Comparison of ENCODE assay signal across 8 cellular contexts in genomic region chr15:98421419-98422085, GRCh38.
A peak's percentile ranks its signal among the peaks of the same experiment; 100 is the strongest.
DNase-seq lines count a peak whose midpoint lies in the region; ATAC-seq and TF ChIP-seq lines count a peak whose summit lies in the region.

No MANE protein-coding gene starts in this region.

- H3K36me3 Mint-ChIP-seq in activated T-cell treated with anti-CD3 and anti-CD28 coated beads, Interleukin-2, amount 50 U/mL, for 72 hours (ENCODE audit: insufficient read depth in 2 of 2) = no peaks in the 10 kb centered on the region
- no peaks in the 10 kb centered on the region for H3K36me3 Mint-ChIP-seq in nephron progenitor cell (ENCODE audit: low read depth)

- peaks cover 58% of the 10 kb centered on the region for H3K27me3 Mint-ChIP-seq in activated T-cell treated with anti-CD3 and anti-CD28 coated beads, Interleukin-2, amount 50 U/mL, for 72 hours (ENCODE audit: low read depth)
- H3K27me3 Mint-ChIP-seq in nephron progenitor cell (ENCODE audit: low read depth, poor library complexity) = peaks cover 58% of the 10 kb centered on the region

- H3K27ac Mint-ChIP-seq in activated T-cell treated with anti-CD3 and anti-CD28 coated beads, Interleukin-2, amount 50 U/mL, for 72 hours = no peak overlapping the region
- no peak overlapping the region for H3K27ac Mint-ChIP-seq in nephron progenitor cell

- peaks cover 4 to 33% (median 26%) of the 10 kb centered on the region in 5 donors for H3K27me3 ChIP-seq in subcutaneous abdominal adipose tissue (ENCODE audit: control insufficient read depth in 5 of 5, insufficient read depth in 4 of 5, low read length in 5 of 5)

- H3K9ac ChIP-seq in subcutaneous abdominal adipose tissue (ENCODE audit: low read length in 5 of 5) = peak overlapping the region in 2 of 5 donors; percentile 39 to 41

- no peak overlapping the region for H3K27ac ChIP-seq in subcutaneous abdominal adipose tissue (ENCODE audit: low read depth, low read length)

- in situ Hi-C loops in GM13977 (cut with MboI; ENCODE audit: low pct_unique_long_range_greater_than_20kb, low sequenced_read_pairs, unreplicated experiment) = loop anchor here (10.0 to 25.0 kb wide), 2 partner anchors 117 to 509 kb away; no protein-coding TSS in a partner anchor

- peak; percentile 70 for ATAC-seq in HG03039 (IDR thresholded peaks at IDR 0.05; ENCODE audit: unreplicated experiment)
- peak; percentile 76 to 83 for ATAC-seq in activated T-cell treated with anti-CD3 and anti-CD28 coated beads, Interleukin-2, amount 50 U/mL, for 72 hours (replicated peaks in 1 of 2)

- H3K4me1 Mint-ChIP-seq in activated T-cell treated with anti-CD3 and anti-CD28 coated beads, Interleukin-2, amount 50 U/mL, for 72 hours (ENCODE audit: low read depth) = peaks cover 4% of the 10 kb centered on the region
- peaks cover 31% of the 10 kb centered on the region for H3K4me1 Mint-ChIP-seq in nephron progenitor cell

- TF ChIP-seq CTCF in GM13977 (IDR thresholded peaks at IDR 0.05; ENCODE audit: extremely low read depth, insufficient read depth, missing control alignments) = peak; percentile 97
- TF ChIP-seq CTCF in nephron progenitor cell (IDR thresholded peaks at IDR 0.05) = peak; percentile 99

- H3K36me3 ChIP-seq in subcutaneous abdominal adipose tissue (ENCODE audit: control insufficient read depth in 5 of 5, insufficient read depth in 5 of 5, low read length in 5 of 5) = no peaks in the 10 kb centered on the region

- H3K4me3 ChIP-seq in subcutaneous abdominal adipose tissue (ENCODE audit: low read depth in 1 of 5, low read length in 5 of 5) = peak overlapping the region in 4 of 5 donors; percentile 47 to 61 (median 54)

- peak overlapping the region; percentile 34 to 59 for H3K4me3 Mint-ChIP-seq in activated T-cell treated with anti-CD3 and anti-CD28 coated beads, Interleukin-2, amount 50 U/mL, for 72 hours
- peak overlapping the region; percentile 70 for H3K4me3 Mint-ChIP-seq in nephron progenitor cell

- peak; percentile 71 for DNase-seq in 8988T
- peak; percentile 81 for DNase-seq in GM13977 (ENCODE audit: low spot score)
- peak; percentile 14 for DNase-seq in NCI-H82 treated with DMSO at 0.1 percent for 48 hours (lab: John Stamatoyannopoulos, UW; ENCODE audit: unreplicated experiment)
- DNase-seq in activated T-cell treated with anti-CD3 and anti-CD28 coated beads, Interleukin-2, amount 50 U/mL, for 72 hours = peak; percentile 65 to 69
- peak; percentile 15 for DNase-seq in fibroblast of peridontal ligament (ENCODE audit: extremely low read depth)
- DNase-seq in nephron progenitor cell = peak; percentile 94

- peaks cover 1 to 42% (median 30%) of the 10 kb centered on the region in 5 donors for H3K4me1 ChIP-seq in subcutaneous abdominal adipose tissue (ENCODE audit: control insufficient read depth in 5 of 5, insufficient read depth in 5 of 5, low read length in 5 of 5)

- no peaks in the 10 kb centered on the region for H3K9me3 ChIP-seq in subcutaneous abdominal adipose tissue (ENCODE audit: control insufficient read depth in 5 of 5, low read length in 5 of 5)

- H3K9me3 Mint-ChIP-seq in activated T-cell treated with anti-CD3 and anti-CD28 coated beads, Interleukin-2, amount 50 U/mL, for 72 hours = no peaks in the 10 kb centered on the region
- no peaks in the 10 kb centered on the region for H3K9me3 Mint-ChIP-seq in nephron progenitor cell

Comparison
In these comparisons a context has a peak if more than half of its experiments do, and no peak if none do; other contexts are left out.
1. DNase-seq: peak in every context shown above with its lines; median percentile 94 in nephron progenitor cell; 81 in GM13977; 71 in 8988T; 67 in activated T-cell treated with anti-CD3 and anti-CD28 coated beads, Interleukin-2, amount 50 U/mL, for 72 hours; 15 in fibroblast of peridontal ligament; 14 in NCI-H82 treated with DMSO at 0.1 percent for 48 hours.